1 cellular context compared by ENCODE assay signal in genomic region chr3:156626104-156626503, GRCh38.
A peak's percentile ranks its signal among the peaks of the same experiment; 100 is the strongest.
TF ChIP-seq lines count a peak whose summit lies in the region.

No MANE protein-coding gene starts in this region.

TF ChIP-seq in K562, 482 proteins besides CTCF, POLR2A, EP300 and RAD21 (continued from another document):
- TF ChIP-seq E2F6 (IDR thresholded peaks at IDR 0.05; ENCODE audit: borderline replicate concordance in 1 of 2, extremely low read depth in 1 of 2, insufficient read depth in 1 of 2, insufficient read length in 1 of 2, low read depth in 1 of 2, low read length in 1 of 2, poor library complexity in 1 of 2, severe bottlenecking in 1 of 2), result peak in 1 of 2 experiments; percentile 51
- TF ChIP-seq ATF3 (IDR thresholded peaks at IDR 0.05), result peak; percentile 61; the same call in 1 of the 2 replicates
- no peak for TF ChIP-seq ATF3 (CRISPR knock-in tag; conservative IDR thresholded peaks at IDR 0.05)
- TF ChIP-seq CEBPB (tag; IDR thresholded peaks at IDR 0.05), result peak; percentile 59; the same call in 1 of the 2 replicates
- TF ChIP-seq BHLHE40 (IDR thresholded peaks at IDR 0.05; ENCODE audit: low read length), result 0 out of 2 replicates have a peak, but pooled peaks have one; percentile 30
- no peak for TF ChIP-seq ZNF79 (CRISPR knock-in tag; IDR thresholded peaks at IDR 0.05; ENCODE audit: low read depth)
- 0 out of 2 replicates have a peak, but pooled peaks have one; percentile 27 for TF ChIP-seq CTBP1 (IDR thresholded peaks at IDR 0.05; ENCODE audit: borderline replicate concordance)
- peak; percentile 80 for TF ChIP-seq L3MBTL2 (IDR thresholded peaks at IDR 0.05)
- TF ChIP-seq MAX (CRISPR knock-in tag; IDR thresholded peaks at IDR 0.05), result peak; percentile 53; the same call in 1 of the 2 replicates
- TF ChIP-seq MAFG (tag; conservative IDR thresholded peaks at IDR 0.05), result peak; percentile 25; the same call in 1 of the 2 replicates
- peak; percentile 51; the same call in 1 of the 2 replicates for TF ChIP-seq BACH1 (tag; IDR thresholded peaks at IDR 0.05)
- TF ChIP-seq ZNF398 (CRISPR knock-in tag; IDR thresholded peaks at IDR 0.05), result no peak
- TF ChIP-seq CBX3 (IDR thresholded peaks at IDR 0.05; ENCODE audit: borderline replicate concordance in 1 of 2, low read length in 2 of 2), result peak in 1 of 2 experiments; percentile 79; a peak in 1 of 3 replicates
- TF ChIP-seq MGA (IDR thresholded peaks at IDR 0.05), result peak; percentile 68
- TF ChIP-seq USF1 (CRISPR knock-in tag; IDR thresholded peaks at IDR 0.05), result peak; percentile 70
- TF ChIP-seq NFE2 (IDR thresholded peaks at IDR 0.05; ENCODE audit: low read depth), result 0 out of 2 replicates have a peak, but pooled peaks have one; percentile 42
- TF ChIP-seq CEBPG (CRISPR knock-in tag; IDR thresholded peaks at IDR 0.05), result no peak
- TF ChIP-seq CEBPG (tag; conservative IDR thresholded peaks at IDR 0.05 in 1 of 2, IDR thresholded peaks at IDR 0.05 in 1 of 2), result peak in 1 of 2 experiments; percentile 28; a peak in 1 of 4 replicates
- TF ChIP-seq MLX (CRISPR knock-in tag; conservative IDR thresholded peaks at IDR 0.05), result no peak
- no peak for TF ChIP-seq XRCC3 (IDR thresholded peaks at IDR 0.05)
- peak; percentile 39; the same call in 1 of the 2 replicates for TF ChIP-seq JUN (IDR thresholded peaks at IDR 0.05; ENCODE audit: borderline replicate concordance, low read depth, low read length)
- TF ChIP-seq JUN (CRISPR knock-in tag; IDR thresholded peaks at IDR 0.05; ENCODE audit: borderline replicate concordance), result no peak
- no peak for TF ChIP-seq ZNF695 (CRISPR knock-in tag; IDR thresholded peaks at IDR 0.05)
- TF ChIP-seq JUND (IDR thresholded peaks at IDR 0.05; ENCODE audit: borderline replicate concordance, low read depth, low read length), result peak; percentile 40; the same call in 1 of the 2 replicates
- peak; percentile 78; the same call in 2 of the 3 replicates for TF ChIP-seq JUND (tag; IDR thresholded peaks at IDR 0.05; ENCODE audit: borderline replicate concordance, low read depth, low read length)
- no peak for TF ChIP-seq GATAD2A (IDR thresholded peaks at IDR 0.05)
- TF ChIP-seq FOSL1 (tag; conservative IDR thresholded peaks at IDR 0.05), result peak; percentile 59
- TF ChIP-seq USF2 (CRISPR knock-in tag; IDR thresholded peaks at IDR 0.05), result peak; percentile 53
- TF ChIP-seq MTA3 (IDR thresholded peaks at IDR 0.05; ENCODE audit: borderline replicate concordance), result no peak
- no peak for TF ChIP-seq ESRRB (CRISPR knock-in tag; IDR thresholded peaks at IDR 0.05; ENCODE audit: borderline replicate concordance)
- peak; percentile 52; the same call in 1 of the 2 replicates for TF ChIP-seq MITF (IDR thresholded peaks at IDR 0.05)
- peak; percentile 50; the same call in 1 of the 2 replicates for TF ChIP-seq RAD51 (IDR thresholded peaks at IDR 0.05; ENCODE audit: borderline replicate concordance, low read depth)
